ENCODE assay signal across 1 cellular context in genomic region chr22:49321477-49322055, GRCh38.
TF ChIP-seq lines count a peak whose summit lies in the region.

No MANE protein-coding gene starts in this region.

TF ChIP-seq in HepG2, 621 proteins besides CTCF, POLR2A, EP300 and RAD21 (continued from another document):
- TF ChIP-seq, protein P1, sequence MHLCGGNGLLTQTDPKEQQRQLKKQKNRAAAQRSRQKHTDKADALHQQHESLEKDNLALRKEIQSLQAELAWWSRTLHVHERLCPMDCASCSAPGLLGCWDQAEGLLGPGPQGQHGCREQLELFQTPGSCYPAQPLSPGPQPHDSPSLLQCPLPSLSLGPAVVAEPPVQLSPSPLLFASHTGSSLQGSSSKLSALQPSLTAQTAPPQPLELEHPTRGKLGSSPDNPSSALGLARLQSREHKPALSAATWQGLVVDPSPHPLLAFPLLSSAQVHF (CRISPR knock-in tag; IDR thresholded peaks at IDR 0.05), result no peak
- TF ChIP-seq ZNF256 (CRISPR knock-in tag; conservative IDR thresholded peaks at IDR 0.05) (no peak), ZNF232 (CRISPR knock-in tag; IDR thresholded peaks at IDR 0.05; ENCODE audit: borderline replicate concordance) (no peak), SP5 (CRISPR knock-in tag; IDR thresholded peaks at IDR 0.05; ENCODE audit: borderline replicate concordance, low read depth) (no peak), SSRP1 (CRISPR knock-in tag; IDR thresholded peaks at IDR 0.05) (no peak), RAD51 (IDR thresholded peaks at IDR 0.05; ENCODE audit: borderline replicate concordance) (no peak), TP53 (CRISPR knock-in tag; conservative IDR thresholded peaks at IDR 0.05) (no peak), MTF1 (CRISPR knock-in tag; IDR thresholded peaks at IDR 0.05) (no peak)
